In the genomic region with DNA sequence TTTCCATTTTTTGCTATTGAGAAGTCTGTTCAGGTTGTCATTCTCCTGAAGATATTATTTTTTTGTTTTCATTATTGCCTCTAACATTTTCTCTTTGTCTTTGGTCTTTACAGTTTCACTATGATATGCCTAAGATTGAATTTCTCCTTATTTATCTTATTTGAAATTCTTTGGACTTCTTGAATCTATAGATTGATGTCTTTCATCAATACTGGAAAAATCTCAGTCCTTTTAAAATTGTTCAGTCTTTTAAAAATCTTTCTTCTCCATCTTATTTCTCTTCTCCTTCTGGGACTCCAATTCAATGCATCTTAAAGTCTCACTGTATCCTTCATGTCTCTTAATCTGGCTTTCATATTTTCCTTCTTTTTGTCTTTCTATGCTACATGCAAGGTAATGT, we compare ENCODE assay signal across 22 cellular contexts.
"Had no signal": no experiment of that assay in that cellular context is flagged by ENCODE, and none has a peak within 500 bp of the region (broad histone marks: within the 10 kb centered on the region; RNA-seq: fewer than 3 reads in every experiment).

No MANE protein-coding gene starts in this region.

- H3K27ac ChIP-seq: colonic mucosa, coronary artery, dorsolateral prefrontal cortex, epithelial cell of prostate, esophagus muscularis mucosa, esophagus squamous epithelium, foreskin keratinocyte, gastrocnemius medialis, gastroesophageal sphincter, heart left ventricle, heart right ventricle had no signal

- H3K4me3 ChIP-seq: colonic mucosa, coronary artery, dorsolateral prefrontal cortex, esophagus muscularis mucosa, esophagus squamous epithelium, gastrocnemius medialis, gastroesophageal sphincter, heart left ventricle, heart right ventricle had no signal

- H3K27me3 ChIP-seq: colonic mucosa, esophagus muscularis mucosa, esophagus squamous epithelium, gastrocnemius medialis, gastroesophageal sphincter, heart left ventricle, heart right ventricle had no signal

- H3K9me3 ChIP-seq: colonic mucosa, esophagus squamous epithelium, gastrocnemius medialis had no signal

- DNase-seq: colonic mucosa; cortex of kidney; dermis blood vessel endothelial cell; dorsolateral prefrontal cortex; effector CD4-positive, alpha-beta T cell; effector CD8-positive, alpha-beta T cell; effector memory CD4-positive, alpha-beta T cell; effector memory CD8-positive, alpha-beta T cell; endodermal cell; erythroblast; esophagus squamous epithelium; foreskin keratinocyte; foreskin melanocyte; gastrocnemius medialis; glutamatergic neuron; head of caudate nucleus; heart left ventricle; heart right ventricle had no signal

- H3K36me3 ChIP-seq: colonic mucosa, esophagus muscularis mucosa, esophagus squamous epithelium, gastrocnemius medialis, gastroesophageal sphincter, heart left ventricle, heart right ventricle had no signal

- H3K4me1 ChIP-seq: colonic mucosa, esophagus muscularis mucosa, esophagus squamous epithelium, foreskin keratinocyte, gastrocnemius medialis, gastroesophageal sphincter had no signal
